8 cellular contexts compared by ENCODE assay signal in genomic region chr2:65129613-65130439, GRCh38. TPM values are rescaled to one million over a fixed set of nuclear protein-coding genes. Genes with fewer than 3 reads are reported as not detected.
DNase-seq lines count a peak whose midpoint lies in the region; ATAC-seq, FAIRE-seq and TF ChIP-seq lines count a peak whose summit lies in the region.

RAB1A (minus strand) TSS chr2:65130106; CDS start chr2:65129915, 191 bp downstream.

- no peak for TF ChIP-seq EP300 in esophagus muscularis mucosa (IDR thresholded peaks at IDR 0.05)

- peak within 1 kb of the TSS; percentile 84; the same call in 1 of the 2 replicates for H2AFZ ChIP-seq in Karpas-422 (ENCODE audit: low read length)

- H3K27me3 ChIP-seq in Karpas-422 (ENCODE audit: low read length), result no peaks in the 10 kb centered on the region
- H3K27me3 ChIP-seq in esophagus muscularis mucosa, result no peaks in the 10 kb centered on the region

- peak; percentile 92 for TF ChIP-seq POLR2A in esophagus muscularis mucosa (IDR thresholded peaks at IDR 0.05; ENCODE audit: low read depth)

- peak within 1 kb of the TSS; percentile 64 for H3K27ac ChIP-seq in Karpas-422 (ENCODE audit: low read length)
- H3K27ac ChIP-seq in esophagus muscularis mucosa (replicated peaks in 1 of 4), result peak within 1 kb of the TSS; percentile 94 to 100 (median 98)

- peak; percentile 24 to 51 (median 39) for TF ChIP-seq CTCF in esophagus muscularis mucosa (IDR thresholded peaks at IDR 0.05)

- H3K4me1 Mint-ChIP-seq in activated T-cell treated with anti-CD3 and anti-CD28 coated beads, Interleukin-2, amount 50 U/mL, for 72 hours (ENCODE audit: low read depth), result peaks cover 48% of the 10 kb centered on the region

- H3K9me3 ChIP-seq in Karpas-422 (ENCODE audit: low read length) (no peaks in the 10 kb centered on the region), esophagus muscularis mucosa (no peaks in the 10 kb centered on the region)

- FAIRE-seq in RCC 7860 (lab: Jason Lieb, UNC), result peak; percentile 76

- H3K79me2 ChIP-seq in Karpas-422 (ENCODE audit: low read length), result peaks cover 51% of the 10 kb centered on the region

- intact Hi-C loops in esophagus muscularis mucosa (cut with DNase I), result loop anchor here (5.0 to 10.0 kb wide), 4 partner anchors 58 to 305 kb away; partner anchors contain the start of genes CEP68 and SPRED2

- DNase-seq in Daoy (ENCODE audit: low read depth) (peak; percentile 100), Karpas-422 (peak; percentile 100), RCC 7860 (ENCODE audit: low spot score) (peak; percentile 97), esophagus muscularis mucosa (ENCODE audit: extremely low spot score) (peak; percentile 100), myocyte (ENCODE audit: low read depth) (peak; percentile 100)
- DNase-seq in activated T-cell treated with anti-CD3 and anti-CD28 coated beads, Interleukin-2, amount 50 U/mL, for 72 hours, result peak; percentile 97 to 99
- peak; percentile 99 for DNase-seq in stimulated activated CD8-positive, alpha-beta memory T cell treated with anti-CD3 and anti-CD28 coated beads, Interleukin-7, amount 100 ng/mL, for 48 hours (ENCODE audit: extremely low read depth in 1 of 2, low read depth in 1 of 2)

- no peaks in the 10 kb centered on the region for H3K9me2 ChIP-seq in Karpas-422 (replicated peaks; ENCODE audit: insufficient read depth, low read length)

- ATAC-seq in GM21825 (IDR thresholded peaks at IDR 0.05; ENCODE audit: unreplicated experiment), result peak; percentile 95
- ATAC-seq in activated T-cell treated with anti-CD3 and anti-CD28 coated beads, Interleukin-2, amount 50 U/mL, for 72 hours (replicated peaks in 1 of 2), result peak; percentile 92 to 93

- under 1% methylated on average over 26 of the region's 73 CpGs for WGBS in esophagus muscularis mucosa

- peak within 1 kb of the TSS; percentile 93 to 96 for H3K4me3 Mint-ChIP-seq in activated T-cell treated with anti-CD3 and anti-CD28 coated beads, Interleukin-2, amount 50 U/mL, for 72 hours

- peak within 1 kb of the TSS; percentile 98 for H3K27ac Mint-ChIP-seq in activated T-cell treated with anti-CD3 and anti-CD28 coated beads, Interleukin-2, amount 50 U/mL, for 72 hours

- H4K20me1 ChIP-seq in Karpas-422 (ENCODE audit: insufficient read depth, low read depth, low read length), result peaks cover 38% of the 10 kb centered on the region

- H3K4me1 ChIP-seq in Karpas-422 (ENCODE audit: low read length) (peaks cover 32% of the 10 kb centered on the region), esophagus muscularis mucosa (peaks cover 31 to 49% (median 46%) of the 10 kb centered on the region in 4 donors)

- H3K4me2 ChIP-seq in Karpas-422 (ENCODE audit: low read depth, low read length, poor library complexity, severe bottlenecking), result peak within 1 kb of the TSS; percentile 88

- H3K4me3 ChIP-seq in Karpas-422 (ENCODE audit: low read length), result peak within 1 kb of the TSS; percentile 76
- H3K4me3 ChIP-seq in esophagus muscularis mucosa, result peak within 1 kb of the TSS; percentile 66 to 98 (median 94)

- H3K27me3 Mint-ChIP-seq in activated T-cell treated with anti-CD3 and anti-CD28 coated beads, Interleukin-2, amount 50 U/mL, for 72 hours (ENCODE audit: low read depth), result no peaks in the 10 kb centered on the region

- H3K36me3 Mint-ChIP-seq in activated T-cell treated with anti-CD3 and anti-CD28 coated beads, Interleukin-2, amount 50 U/mL, for 72 hours (ENCODE audit: insufficient read depth in 2 of 2), result peaks cover 8 to 10% of the 10 kb centered on the region in 2 donors

- peak within 1 kb of the TSS; percentile 95 for H3K9ac ChIP-seq in Karpas-422 (ENCODE audit: low read length)

- no peaks in the 10 kb centered on the region for H3K9me3 Mint-ChIP-seq in activated T-cell treated with anti-CD3 and anti-CD28 coated beads, Interleukin-2, amount 50 U/mL, for 72 hours

- H3K36me3 ChIP-seq in Karpas-422 (ENCODE audit: insufficient read depth, low read length) (peaks cover 5% of the 10 kb centered on the region; the same call in 1 of the 2 replicates), esophagus muscularis mucosa (no peaks in the 10 kb centered on the region)

RNA-seq across cellular contexts. Expression of gene RAB1A, which starts in this region (rescaled TPM):
- 72.8 and 76.9 TPM in 2 replicates for total RNA-seq in Daoy (2014; rRNA removed; shearing (Covaris generic))
- total RNA-seq in Karpas-422 (2014; rRNA removed; shearing (Covaris generic); ENCODE audit: low replicate concordance), result 40.1 and 79.1 TPM in 2 replicates
- 10 to 100 TPM; 85.3 to 90.8 TPM for total RNA-seq in activated T-cell treated with anti-CD3 and anti-CD28 coated beads, Interleukin-2, amount 50 U/mL, for 72 hours
- total RNA-seq in esophagus muscularis mucosa (10 to 100 TPM; 72.1 to 91.4 (median 86.0) TPM), myocyte (72.4 and 117 TPM in 2 replicates)
- 195 TPM for polyA plus RNA-seq in myocyte (2012)

Comparison
In these comparisons a context has a peak if more than half of its experiments do, and no peak if none do; other contexts are left out.
1. Peak in every context shown above with its lines: DNase-seq, ATAC-seq, H3K4me3 ChIP-seq and H3K27ac ChIP-seq.